7 cellular contexts compared by ENCODE assay signal in genomic region chr1:16912791-16913615, GRCh38. TPM values are rescaled to one million over a fixed set of nuclear protein-coding genes. Genes with fewer than 3 reads are reported as not detected.
A peak's percentile ranks its signal among the peaks of the same experiment; 100 is the strongest.
DNase-seq lines count a peak whose midpoint lies in the region; ATAC-seq and TF ChIP-seq lines count a peak whose summit lies in the region.
"Not testable (repeated sequence)": the region's sequence is repeated elsewhere in the genome, so short reads cannot be mapped to it uniquely, and the experiment has no call there.

No MANE protein-coding gene starts in this region.

- not testable (repeated sequence) for H3K36me3 ChIP-seq in mesodermal cell (ENCODE audit: control insufficient read depth, insufficient read depth, low read length)

- H3K4me3 ChIP-seq in GM08714 (ENCODE audit: low read length) (peak overlapping the region; percentile 42; the same call in 1 of the 2 replicates), NB4 (ENCODE audit: low read depth, low read length) (peak overlapping the region; percentile 58), mesodermal cell (ENCODE audit: extremely low read depth, insufficient read depth, low read length, poor library complexity, severe bottlenecking) (peak overlapping the region; percentile 37)

- peaks cover 23% of the 10 kb centered on the region for H3K4me1 Mint-ChIP-seq in activated CD4-positive, alpha-beta memory T cell treated with anti-CD3 and anti-CD28 coated beads for 36 hours (ENCODE audit: low read depth)

- DNase-seq in NB4 (ENCODE audit: low read depth); activated CD4-positive, alpha-beta memory T cell treated with anti-CD3 and anti-CD28 coated beads for 36 hours; sciatic nerve (ENCODE audit: low spot score): not testable (repeated sequence)
- peak in 4 of 61 donors; percentile 32 to 64 (median 52) for DNase-seq in caudate nucleus (lab: John Stamatoyannopoulos, UW)
- DNase-seq in Right ventricle myocardium superior: peak; percentile 51

- intact Hi-C loops in activated CD4-positive, alpha-beta memory T cell treated with anti-CD3 and anti-CD28 coated beads for 36 hours (cut with micrococcal nuclease): loop anchor here (1.0 kb wide), 1 partner anchor 9 kb away; no protein-coding TSS in a partner anchor
- intact Hi-C loops in Right ventricle myocardium superior (cut with DNase I); sciatic nerve (cut with DNase I): not testable (repeated sequence)

- CTCF ChIA-PET in activated CD4-positive, alpha-beta memory T cell treated with anti-CD3 and anti-CD28 coated beads for 36 hours (lab: Charles Lee): interaction anchor here (0.7 kb wide), 1 partner anchor 159 kb away, joined by 3 read pairs; no protein-coding TSS in a partner anchor

- H3K36me3 Mint-ChIP-seq in activated CD4-positive, alpha-beta memory T cell treated with anti-CD3 and anti-CD28 coated beads for 36 hours: not testable (repeated sequence)

- ATAC-seq in Right ventricle myocardium superior (ENCODE audit: poor library complexity) (peak; percentile 1), sciatic nerve (peak; percentile 17)

- not testable (repeated sequence) for TF ChIP-seq POLR2A in NB4 (IDR thresholded peaks at IDR 0.05; ENCODE audit: extremely low read depth, insufficient read length)

- H3K27me3 Mint-ChIP-seq in activated CD4-positive, alpha-beta memory T cell treated with anti-CD3 and anti-CD28 coated beads for 36 hours: not testable (repeated sequence)

- POLR2A ChIA-PET in activated CD4-positive, alpha-beta memory T cell treated with anti-CD3 and anti-CD28 coated beads for 36 hours (lab: Charles Lee): not testable (repeated sequence)

- TF ChIP-seq CTCF in NB4 (IDR thresholded peaks at IDR 0.05; ENCODE audit: low read depth, low read length): not testable (repeated sequence)

- H3K9me3 Mint-ChIP-seq in activated CD4-positive, alpha-beta memory T cell treated with anti-CD3 and anti-CD28 coated beads for 36 hours: not testable (repeated sequence)

- not testable (repeated sequence) for H3K9me3 ChIP-seq in mesodermal cell (ENCODE audit: control insufficient read depth, low read length)

- peak overlapping the region; percentile 71 for H3K4me3 Mint-ChIP-seq in activated CD4-positive, alpha-beta memory T cell treated with anti-CD3 and anti-CD28 coated beads for 36 hours

- H3K27ac ChIP-seq in caudate nucleus (ENCODE audit: low read depth, low read length): peak overlapping the region; percentile 97
- H3K27ac ChIP-seq in mesodermal cell (ENCODE audit: low read depth, low read length, severe bottlenecking): peak overlapping the region; percentile 4

- not testable (repeated sequence) for H3K27ac Mint-ChIP-seq in activated CD4-positive, alpha-beta memory T cell treated with anti-CD3 and anti-CD28 coated beads for 36 hours

- 84 to 88% methylated on average over 24 to 27 of the region's 29 CpGs for WGBS in mesodermal cell (ENCODE audit: insufficient coverage in 2 of 2), 2 experiments

- H3K4me1 ChIP-seq in mesodermal cell (ENCODE audit: control insufficient read depth, insufficient read depth, low read length, poor library complexity, severe bottlenecking): not testable (repeated sequence)

RNA-seq across cellular contexts. Expression of gene CROCC, which starts 8.7 kb away (rescaled TPM):
- 10 to 100 TPM; 15.9 to 18.7 TPM for total RNA-seq in activated CD4-positive, alpha-beta memory T cell treated with anti-CD3 and anti-CD28 coated beads for 36 hours
- total RNA-seq in Right ventricle myocardium superior (6.9 TPM), sciatic nerve (35.7 TPM)
- polyA plus RNA-seq in mesodermal cell (2013, experiment 1 of 2): 16.8 TPM
- 14.4 TPM for polyA plus RNA-seq in mesodermal cell (2013, experiment 2 of 2)

RNA-seq across cellular contexts. Expression of gene RNU1-2, which starts 17.2 kb away (rescaled TPM):
- total RNA-seq in activated CD4-positive, alpha-beta memory T cell treated with anti-CD3 and anti-CD28 coated beads for 36 hours: 1,000 to 10,000 TPM; 1,390 to 1,409 TPM
- total RNA-seq in Right ventricle myocardium superior: 9,391 TPM
- polyA plus RNA-seq in mesodermal cell (2013, experiment 1 of 2): 6,211 TPM
- polyA plus RNA-seq in mesodermal cell (2013, experiment 2 of 2): 13,330 TPM
- total RNA-seq in sciatic nerve: 13,769 TPM
